In the genomic region with DNA sequence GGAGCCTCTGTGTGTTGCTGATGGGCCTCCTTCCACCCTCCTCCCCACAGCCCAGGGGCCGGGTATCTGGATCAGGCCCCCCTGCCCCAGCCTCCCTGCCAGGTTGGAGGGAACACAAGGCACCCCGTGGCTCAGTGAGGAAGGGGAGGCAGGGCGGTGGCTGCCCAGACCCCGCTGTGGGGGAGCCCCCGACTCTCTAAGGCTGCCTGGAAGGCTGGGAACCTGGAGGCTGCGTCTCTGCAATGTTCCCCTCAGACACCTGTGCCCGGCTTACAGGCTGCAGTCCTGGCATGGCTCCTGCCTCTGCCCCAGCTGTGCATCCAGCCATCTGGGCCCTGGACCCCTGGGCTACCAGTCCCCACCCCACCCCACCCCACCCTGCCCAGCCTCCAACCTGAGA, we compare ENCODE assay signal across 21 cellular contexts. TPM values are rescaled to one million over a fixed set of nuclear protein-coding genes. Genes with fewer than 3 reads are reported as not detected.
"Had no signal": no experiment of that assay in that cellular context is flagged by ENCODE, and none has a peak within 500 bp of the region (broad histone marks: within the 10 kb centered on the region; RNA-seq: fewer than 3 reads in every experiment).

No MANE protein-coding gene starts in this region.

- H3K4me3 Mint-ChIP-seq: neural crest cell; stimulated activated naive B cell treated with anti-CD40 and anti-IgM and Interleukin-4, amounts not matched to agents 10 μg/mL and 1 μg/mL and 100 μg/mL, for 72 hours; T-cell had no signal

- ATAC-seq: stimulated activated naive B cell treated with anti-CD40 and anti-IgM and Interleukin-4, amounts not matched to agents 10 μg/mL and 1 μg/mL and 100 μg/mL, for 72 hours; T-cell had no signal

- H3K27ac Mint-ChIP-seq: stimulated activated naive B cell treated with anti-CD40 and anti-IgM and Interleukin-4, amounts not matched to agents 10 μg/mL and 1 μg/mL and 100 μg/mL, for 72 hours; T-cell had no signal

- FAIRE-seq: endometrium had no signal

- H3K27ac ChIP-seq: dorsolateral prefrontal cortex, foreskin keratinocyte, parathyroid adenoma, transverse colon had no signal

- H3K4me1 ChIP-seq: foreskin keratinocyte, parathyroid adenoma had no signal

- H3K4me2 ChIP-seq: SK-N-SH had no signal

- H3K27me3 ChIP-seq: dorsolateral prefrontal cortex, transverse colon had no signal

- H3K79me2 ChIP-seq: parathyroid adenoma had no signal

- H3K9me2 ChIP-seq: SK-N-SH had no signal

- H3K9me3 Mint-ChIP-seq: neural crest cell, T-cell had no signal

- H2AFZ ChIP-seq: parathyroid adenoma had no signal

- DNase-seq: activated CD4-positive, alpha-beta T cell treated with anti-CD3 and anti-CD28 coated beads, Interleukin-2, amount 50 U/mL, for 48 hours; activated CD4-positive, CD25-positive, alpha-beta regulatory T cell treated with anti-CD3 and anti-CD28 coated beads, Interleukin-2, amount 50 U/mL, for 72 hours; activated naive CD4-positive, alpha-beta T cell treated with anti-CD3 and anti-CD28 coated beads, Interleukin-2, amount 50 U/mL, for 16 hours; activated T-cell treated with anti-CD3 and anti-CD28 coated beads, Interleukin-2, amount 50 U/mL, for 1 hour; dorsolateral prefrontal cortex; kidney glomerular epithelial cell; midbrain; SK-N-SH; stimulated activated CD4-positive, alpha-beta T cell treated with anti-CD3 and anti-CD28 coated beads, Interleukin-15, amount 100 ng/mL, for 24 hours; stimulated activated CD4-positive, alpha-beta T cell treated with anti-CD3 and anti-CD28 coated beads, Interleukin-4, amount 100 ng/mL, for 1 hour; stimulated activated naive B cell treated with anti-CD40 and anti-IgM and Interleukin-4, amounts not matched to agents 10 μg/mL and 1 μg/mL and 100 μg/mL, for 72 hours; T-cell; T-helper 9 cell had no signal

- H3K4me3 ChIP-seq: dorsolateral prefrontal cortex, lung had no signal

- H3K36me3 ChIP-seq: transverse colon had no signal

- H3K9me3 ChIP-seq: SK-N-SH, transverse colon had no signal

- H3K9ac ChIP-seq: parathyroid adenoma, SK-N-SH had no signal

- H3K36me3 Mint-ChIP-seq: stimulated activated naive B cell treated with anti-CD40 and anti-IgM and Interleukin-4, amounts not matched to agents 10 μg/mL and 1 μg/mL and 100 μg/mL, for 72 hours; T-cell had no signal

RNA-seq across cellular contexts. Expression of a gene that starts 0.4 kb away (rescaled TPM):
- total RNA-seq: neural crest cell, subcutaneous adipose tissue, T-cell had no signal
- polyA plus RNA-seq: SK-N-SH had no signal

RNA-seq across cellular contexts. Expression of a gene that starts 9.7 kb away (rescaled TPM):
- total RNA-seq: foreskin keratinocyte, neural crest cell, subcutaneous adipose tissue, T-cell, transverse colon had no signal
- polyA plus RNA-seq: foreskin keratinocyte, SK-N-SH had no signal

RNA-seq across cellular contexts. Expression of a gene that starts 27.8 kb away (rescaled TPM):
- total RNA-seq: foreskin keratinocyte, neural crest cell, renal cortical epithelial cell had no signal
- polyA plus RNA-seq: foreskin keratinocyte, SK-N-SH had no signal
